Comparison of ENCODE assay signal across 25 cellular contexts in the genomic region with DNA sequence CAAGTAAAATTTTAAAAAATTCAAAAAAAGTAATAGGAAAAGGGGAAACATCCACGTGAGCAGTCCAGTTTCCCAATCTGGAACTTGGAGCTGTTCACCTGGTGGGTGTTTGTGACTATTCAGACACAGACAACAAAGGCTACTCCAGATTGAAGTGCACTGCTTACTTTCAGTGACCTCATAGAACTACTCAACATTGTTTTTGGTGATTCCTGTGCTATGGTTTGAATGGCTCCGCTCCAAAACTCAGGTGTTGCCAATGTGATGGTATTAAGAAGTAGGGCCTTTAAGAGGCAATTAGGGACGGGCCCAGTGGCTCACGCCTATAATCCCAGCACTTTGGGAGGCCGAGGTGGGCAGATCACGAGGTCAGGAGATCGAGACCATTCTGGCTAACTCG.
"Had no signal": no experiment of that assay in that cellular context is flagged by ENCODE, and none has a peak within 500 bp of the region (broad histone marks: within the 10 kb centered on the region; RNA-seq: fewer than 3 reads in every experiment).

No MANE protein-coding gene starts in this region.

- DNase-seq: activated CD4-positive, alpha-beta T cell treated with anti-CD3 and anti-CD28 coated beads for 1 hour; activated CD4-positive, alpha-beta T cell treated with anti-CD3 and anti-CD28 coated beads, Interleukin-2, amount 50 U/mL, for 1 hour; activated CD8-positive, alpha-beta T cell treated with anti-CD3 and anti-CD28 coated beads, Interleukin-2, amount 10 ng/mL, durations not matched to agents 7 days and 5 days; activated gamma-delta T cell treated with Interleukin-2 at 50 U/mL for 16 hours; anterior cingulate cortex; effector memory CD4-positive, alpha-beta T cell; foreskin melanocyte; kidney glomerular epithelial cell; left ventricle myocardium inferior; mesendoderm; mucosa of descending colon; naive B cell; nucleus accumbens; posterior cingulate gyrus; small intestine; stimulated activated CD4-positive, alpha-beta T cell treated with anti-CD3 and anti-CD28 coated beads, Interleukin-2, amount 100 ng/mL, for 24 hours; stimulated activated CD8-positive, alpha-beta memory T cell treated with anti-CD3 and anti-CD28 coated beads, Interleukin-4, amount 100 ng/mL, for 48 hours; stimulated activated naive B cell treated with anti-CD40 and anti-IgM and Interleukin-4, amounts not matched to agents 10 μg/mL and 1 μg/mL and 100 μg/mL, for 72 hours; T-helper 1 cell; testis had no signal

- ATAC-seq: activated CD8-positive, alpha-beta T cell treated with anti-CD3 and anti-CD28 coated beads, Interleukin-2, amount 10 ng/mL, durations not matched to agents 7 days and 5 days; esophagus mucosa; mucosa of descending colon; sciatic nerve; stimulated activated naive B cell treated with anti-CD40 and anti-IgM and Interleukin-4, amounts not matched to agents 10 μg/mL and 1 μg/mL and 100 μg/mL, for 72 hours had no signal

- H3K27ac ChIP-seq: left ventricle myocardium inferior had no signal

- H3K9me3 Mint-ChIP-seq: activated naive CD4-positive, alpha-beta T cell treated with anti-CD3 and anti-CD28 coated beads, Interleukin-2, amount 50 U/mL, for 24 hours; activated T-helper 1 cell treated with anti-CD3 and anti-CD28 coated beads, Interleukin-12 subunit alpha, Interleukin-12 subunit beta, Interleukin-2, Interleukin-4 antibody, amounts not matched to agents 30 ng/mL and 10 ng/mL and 1 ng/mL, durations not matched to agents 14 hours and 24 hours and 36 hours had no signal

- H3K36me3 Mint-ChIP-seq: activated naive CD4-positive, alpha-beta T cell treated with anti-CD3 and anti-CD28 coated beads, Interleukin-2, amount 50 U/mL, for 24 hours; naive B cell had no signal

- H3K27me3 Mint-ChIP-seq: brain; naive B cell; stimulated activated naive B cell treated with anti-CD40 and anti-IgM and Interleukin-4, amounts not matched to agents 10 μg/mL and 1 μg/mL and 100 μg/mL, for 72 hours had no signal

- H3K4me3 Mint-ChIP-seq: activated CD8-positive, alpha-beta T cell treated with anti-CD3 and anti-CD28 coated beads, Interleukin-2, amount 10 ng/mL, durations not matched to agents 7 days and 5 days; activated naive CD4-positive, alpha-beta T cell treated with anti-CD3 and anti-CD28 coated beads, Interleukin-2, amount 50 U/mL, for 24 hours; activated T-helper 1 cell treated with anti-CD3 and anti-CD28 coated beads, Interleukin-12 subunit alpha, Interleukin-12 subunit beta, Interleukin-2, Interleukin-4 antibody, amounts not matched to agents 30 ng/mL and 10 ng/mL and 1 ng/mL, durations not matched to agents 14 hours and 24 hours and 36 hours; brain; naive B cell; stimulated activated naive B cell treated with anti-CD40 and anti-IgM and Interleukin-4, amounts not matched to agents 10 μg/mL and 1 μg/mL and 100 μg/mL, for 72 hours had no signal

- H3K4me1 Mint-ChIP-seq: activated naive CD4-positive, alpha-beta T cell treated with anti-CD3 and anti-CD28 coated beads, Interleukin-2, amount 50 U/mL, for 24 hours had no signal

- H3K27ac Mint-ChIP-seq: activated CD8-positive, alpha-beta T cell treated with anti-CD3 and anti-CD28 coated beads, Interleukin-2, amount 10 ng/mL, durations not matched to agents 7 days and 5 days; activated naive CD4-positive, alpha-beta T cell treated with anti-CD3 and anti-CD28 coated beads, Interleukin-2, amount 50 U/mL, for 24 hours; activated T-helper 1 cell treated with anti-CD3 and anti-CD28 coated beads, Interleukin-12 subunit alpha, Interleukin-12 subunit beta, Interleukin-2, Interleukin-4 antibody, amounts not matched to agents 30 ng/mL and 10 ng/mL and 1 ng/mL, durations not matched to agents 14 hours and 24 hours and 36 hours; naive B cell; stimulated activated naive B cell treated with anti-CD40 and anti-IgM and Interleukin-4, amounts not matched to agents 10 μg/mL and 1 μg/mL and 100 μg/mL, for 72 hours had no signal
